8 cellular contexts compared by ENCODE assay signal in the genomic region with DNA sequence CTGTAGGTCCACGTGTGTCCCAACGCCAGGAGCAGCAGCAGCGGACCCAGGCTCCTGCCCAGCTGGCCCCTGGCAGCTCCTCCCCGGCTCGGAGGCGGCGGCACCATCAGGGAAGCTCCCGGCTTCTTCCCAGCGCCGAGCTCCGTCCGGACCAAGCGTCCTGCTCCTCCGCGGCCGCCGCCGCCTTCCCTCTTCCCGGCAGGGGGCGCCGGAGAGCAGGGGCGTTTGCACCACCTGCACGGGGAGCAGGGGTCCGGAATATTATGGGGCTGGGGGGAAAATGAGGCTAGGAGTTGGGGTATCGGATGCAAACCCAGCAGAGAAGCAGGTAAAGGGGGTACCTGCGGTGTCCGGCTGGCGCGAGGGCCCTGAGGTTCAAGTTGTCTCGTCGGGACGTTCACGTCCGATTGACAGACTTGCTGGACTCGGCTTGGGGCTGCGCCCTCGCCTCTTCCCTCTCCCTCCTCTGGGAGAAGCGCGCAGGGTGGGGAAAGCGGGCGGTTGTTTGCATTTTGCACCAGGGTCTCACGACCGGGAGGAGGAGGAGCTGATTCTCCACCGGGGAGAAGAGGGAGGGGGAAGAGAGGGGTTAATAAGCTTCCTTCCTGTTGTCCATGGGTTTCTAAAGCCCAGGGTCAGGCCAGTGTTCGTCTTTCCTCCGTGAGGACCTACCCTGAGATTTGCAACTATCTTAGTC. TPM values are rescaled to one million over a fixed set of nuclear protein-coding genes. Genes with fewer than 3 reads are reported as not detected.
DNase-seq lines count a peak whose midpoint lies in the region; ATAC-seq and TF ChIP-seq lines count a peak whose summit lies in the region.

TSS of gene CCBE1 (minus strand) at position 188 of the 697 bp plus-strand sequence.

- peak within 1 kb of the TSS in 1 of 2 experiments; percentile 77 for H3K23ac ChIP-seq in mesenchymal stem cell (ENCODE audit: low read length in 2 of 2)

- DNase-seq in activated CD4-positive, alpha-beta T cell treated with anti-CD3 and anti-CD28 coated beads, Interleukin-2, amount 10 ng/mL, durations not matched to agents 7 days and 5 days: peak; percentile 39
- DNase-seq in activated CD4-positive, alpha-beta T cell treated with anti-CD3 and anti-CD28 coated beads for 4 hours: no peak
- DNase-seq in SK-MEL-5 (ENCODE audit: low read depth, low spot score) (peak; percentile 39), mesenchymal stem cell (peak; percentile 64), stomach (peak; percentile 79)
- peak in 2 of 3 experiments; percentile 1 to 2 for DNase-seq in effector memory CD8-positive, alpha-beta T cell

- no peaks in the 10 kb centered on the region for H3K9me3 Mint-ChIP-seq in activated CD4-positive, alpha-beta T cell treated with anti-CD3 and anti-CD28 coated beads, Interleukin-2, amount 10 ng/mL, durations not matched to agents 7 days and 5 days
- H3K9me3 Mint-ChIP-seq in effector memory CD8-positive, alpha-beta T cell: no peaks in the 10 kb centered on the region

- intact Hi-C loops in stomach (cut with DNase I; ENCODE audit: low total_unique reads): no loop called here

- ATAC-seq in HG03139 (IDR thresholded peaks at IDR 0.05; ENCODE audit: unreplicated experiment) (peak; percentile 67), HG02763 (IDR thresholded peaks at IDR 0.05; ENCODE audit: unreplicated experiment) (no peak)
- ATAC-seq in effector memory CD8-positive, alpha-beta T cell (replicated peaks): no peak

- no peaks in the 10 kb centered on the region for H3K36me3 Mint-ChIP-seq in activated CD4-positive, alpha-beta T cell treated with anti-CD3 and anti-CD28 coated beads, Interleukin-2, amount 10 ng/mL, durations not matched to agents 7 days and 5 days (ENCODE audit: low read depth)
- H3K36me3 Mint-ChIP-seq in effector memory CD8-positive, alpha-beta T cell (ENCODE audit: insufficient read depth): no peaks in the 10 kb centered on the region

- no peak within 1 kb of the TSS for H2BK5ac ChIP-seq in mesenchymal stem cell (ENCODE audit: low read depth, low read length, poor library complexity, severe bottlenecking)

- H3K27ac Mint-ChIP-seq in activated CD4-positive, alpha-beta T cell treated with anti-CD3 and anti-CD28 coated beads, Interleukin-2, amount 10 ng/mL, durations not matched to agents 7 days and 5 days: no peak within 1 kb of the TSS
- H3K27ac Mint-ChIP-seq in effector memory CD8-positive, alpha-beta T cell: no peak within 1 kb of the TSS

- H3K27me3 Mint-ChIP-seq in activated CD4-positive, alpha-beta T cell treated with anti-CD3 and anti-CD28 coated beads, Interleukin-2, amount 10 ng/mL, durations not matched to agents 7 days and 5 days: peaks cover 61% of the 10 kb centered on the region
- H3K27me3 Mint-ChIP-seq in effector memory CD8-positive, alpha-beta T cell: peaks cover 41 to 58% of the 10 kb centered on the region in 2 donors

- peaks cover 15% of the 10 kb centered on the region for H3K4me1 ChIP-seq in mesenchymal stem cell (ENCODE audit: control insufficient read depth, insufficient read depth, low read depth, low read length)
- peaks cover 25 to 45% (median 32%) of the 10 kb centered on the region in 4 donors for H3K4me1 ChIP-seq in stomach

- H3K18ac ChIP-seq in mesenchymal stem cell (ENCODE audit: low read depth in 1 of 2, low read length in 2 of 2): no peak within 1 kb of the TSS

- no peak within 1 kb of the TSS for H2AK5ac ChIP-seq in mesenchymal stem cell (ENCODE audit: low read length, severe bottlenecking)

- H2BK15ac ChIP-seq in mesenchymal stem cell (ENCODE audit: low read depth, poor library complexity, severe bottlenecking): peak within 1 kb of the TSS; percentile 78

- H3K79me1 ChIP-seq in mesenchymal stem cell (replicated peaks; ENCODE audit: low read length, poor library complexity, severe bottlenecking): no peaks in the 10 kb centered on the region

- POLR2A ChIA-PET in activated CD4-positive, alpha-beta T cell treated with anti-CD3 and anti-CD28 coated beads, Interleukin-2, amount 10 ng/mL, durations not matched to agents 7 days and 5 days (lab: Charles Lee): interaction anchor here (0.6 kb wide), 1 partner anchor 410 kb away, joined by 3 read pairs; no protein-coding TSS in a partner anchor

- H3K27me3 ChIP-seq in mesenchymal stem cell (ENCODE audit: control insufficient read depth in 1 of 2, insufficient read depth in 1 of 2, low read length in 2 of 2) (peaks cover 0 to 25% of the 10 kb centered on the region in 2 experiments), stomach (peaks cover 3 to 56% (median 25%) of the 10 kb centered on the region in 3 donors)

- peak within 1 kb of the TSS in 1 of 2 experiments; percentile 30 for H2BK12ac ChIP-seq in mesenchymal stem cell (ENCODE audit: low read length in 2 of 2)

- peak within 1 kb of the TSS; percentile 39 for H3K4me3 Mint-ChIP-seq in activated CD4-positive, alpha-beta T cell treated with anti-CD3 and anti-CD28 coated beads, Interleukin-2, amount 10 ng/mL, durations not matched to agents 7 days and 5 days
- H3K4me3 Mint-ChIP-seq in effector memory CD8-positive, alpha-beta T cell: peak within 1 kb of the TSS in 1 of 2 donors; percentile 34

- peaks cover 10% of the 10 kb centered on the region for H3K4me1 Mint-ChIP-seq in activated CD4-positive, alpha-beta T cell treated with anti-CD3 and anti-CD28 coated beads, Interleukin-2, amount 10 ng/mL, durations not matched to agents 7 days and 5 days
- peaks cover 3 to 4% of the 10 kb centered on the region in 2 donors for H3K4me1 Mint-ChIP-seq in effector memory CD8-positive, alpha-beta T cell (ENCODE audit: low read depth in 2 of 2)

- TF ChIP-seq CTCF in stomach (IDR thresholded peaks at IDR 0.05): peak in 5 of 7 experiments; percentile 46 to 81 (median 64)

- H3K14ac ChIP-seq in mesenchymal stem cell (ENCODE audit: low read length in 2 of 2): peak within 1 kb of the TSS in 1 of 2 experiments; percentile 80

- peak within 1 kb of the TSS; percentile 12 for H4K8ac ChIP-seq in mesenchymal stem cell (ENCODE audit: low read length)

- no peak for TF ChIP-seq EP300 in stomach (IDR thresholded peaks at IDR 0.05)

- no peak within 1 kb of the TSS for H3K27ac ChIP-seq in mesenchymal stem cell (ENCODE audit: low read length, poor library complexity, severe bottlenecking)
- H3K27ac ChIP-seq in stomach: peak within 1 kb of the TSS in 4 of 5 donors; percentile 42 to 61 (median 54)

- peak within 1 kb of the TSS; percentile 94 for H3K4me2 ChIP-seq in mesenchymal stem cell (ENCODE audit: low read length, poor library complexity, severe bottlenecking)

- CTCF ChIA-PET in activated CD4-positive, alpha-beta T cell treated with anti-CD3 and anti-CD28 coated beads, Interleukin-2, amount 10 ng/mL, durations not matched to agents 7 days and 5 days (lab: Charles Lee): interaction anchor here (0.7 to 1.4 kb wide), 4 partner anchors 25 to 126 kb away, joined by 3 to 4 read pairs (median 4); no protein-coding TSS in a partner anchor

- peak within 1 kb of the TSS; percentile 85 for H3K9ac ChIP-seq in mesenchymal stem cell (ENCODE audit: low read length)

- H2AFZ ChIP-seq in mesenchymal stem cell (ENCODE audit: low read depth, low read length): peak within 1 kb of the TSS; percentile 66

- TF ChIP-seq POLR2A in stomach (IDR thresholded peaks at IDR 0.05): no peak

- no peak within 1 kb of the TSS for H2BK120ac ChIP-seq in mesenchymal stem cell (ENCODE audit: low read depth, low read length)

- 2% methylated on average over 25 of the region's 46 CpGs for WGBS in mesenchymal stem cell
- 1 to 5% (median 1%) methylated on average over 23 to 46 of the region's 46 CpGs for WGBS in stomach, 5 donors

- H3K9me3 ChIP-seq in mesenchymal stem cell (ENCODE audit: control insufficient read depth, low read length) (no peaks in the 10 kb centered on the region), stomach (no peaks in the 10 kb centered on the region)

- no peak within 1 kb of the TSS for H3K4ac ChIP-seq in mesenchymal stem cell (ENCODE audit: low read depth in 1 of 2, low read length in 2 of 2)

- no peak within 1 kb of the TSS for H4K91ac ChIP-seq in mesenchymal stem cell (ENCODE audit: low read length)

- in situ Hi-C loops in SK-MEL-5 (cut with HindIII; ENCODE audit: low pct_unique_long_range_greater_than_20kb, low sequenced_read_pairs): no loop called here

- peak within 1 kb of the TSS; percentile 53 to 95 for H3K4me3 ChIP-seq in mesenchymal stem cell (ENCODE audit: insufficient read depth in 1 of 2, low read depth in 1 of 2, low read length in 2 of 2)
- H3K4me3 ChIP-seq in stomach: peak within 1 kb of the TSS; percentile 43 to 53 (median 48)

- no peaks in the 10 kb centered on the region for H3K36me3 ChIP-seq in mesenchymal stem cell (ENCODE audit: control insufficient read depth in 1 of 2, insufficient read depth in 2 of 2, low read depth in 1 of 2, low read length in 2 of 2)
- H3K36me3 ChIP-seq in stomach: no peaks in the 10 kb centered on the region

RNA-seq across cellular contexts. Expression of gene CCBE1, which starts in this region (rescaled TPM):
- total RNA-seq in activated CD4-positive, alpha-beta T cell treated with anti-CD3 and anti-CD28 coated beads, Interleukin-2, amount 10 ng/mL, durations not matched to agents 7 days and 5 days: not detected
- 0.29 TPM in 2 replicates for total RNA-seq in SK-MEL-5 (2014; rRNA removed; shearing (Covaris generic))
- 0.23 and 0.54 TPM in 2 replicates for polyA plus RNA-seq in SK-MEL-5 (2015; cell fraction: cytosol; rRNA removed)
- polyA plus RNA-seq in SK-MEL-5 (2015; cell fraction: nucleus; rRNA removed): 0.17 TPM in 1 of 2 replicates, not detected in the other
- 0.47 TPM for polyA plus RNA-seq in mesenchymal stem cell (2013, experiment 1 of 2)
- 0.48 TPM for polyA plus RNA-seq in mesenchymal stem cell (2013, experiment 2 of 2)
- total RNA-seq in stomach: 1 to 10 TPM in 4 of 5 donors, under 1 TPM in 1; 0.29 to 4.0 (median 2.0) TPM
- under 1 TPM; 0.44 to 0.63 (median 0.61) TPM for polyA plus RNA-seq in stomach

Comparison
In these comparisons a context has a peak if more than half of its experiments do, and no peak if none do; other contexts are left out.
1. Peak in DNase-seq in activated CD4-positive, alpha-beta T cell treated with anti-CD3 and anti-CD28 coated beads, Interleukin-2, amount 10 ng/mL, durations not matched to agents 7 days and 5 days; RNA of the gene not detected or under 1 TPM.
2. Peak in DNase-seq in SK-MEL-5; RNA of the gene not detected or under 1 TPM.
3. DNase-seq: peak in effector memory CD8-positive, alpha-beta T cell (2 of 3), mesenchymal stem cell (single experiment) and stomach (single experiment); none in activated CD4-positive, alpha-beta T cell treated with anti-CD3 and anti-CD28 coated beads for 4 hours (0 of 2).